Comparison of ENCODE assay signal across 28 cellular contexts in the genomic region with DNA sequence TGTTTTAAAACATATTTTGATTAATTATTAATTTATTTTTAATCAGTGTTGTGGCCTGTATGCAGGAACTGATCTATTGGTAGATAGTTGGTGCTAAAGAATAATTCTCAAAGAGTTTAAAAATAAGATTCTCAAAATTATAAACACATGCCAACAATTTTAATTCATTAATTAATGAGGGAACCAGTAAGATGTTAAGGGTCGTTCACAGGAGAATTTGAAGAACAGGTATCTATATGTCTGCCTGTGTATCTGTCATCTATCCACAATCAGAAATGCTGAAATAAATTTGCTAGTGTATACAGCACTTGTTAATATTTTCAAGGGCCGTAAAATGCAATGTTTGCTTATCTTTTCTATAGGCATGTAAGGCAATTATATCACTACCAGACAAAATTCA.
"Had no signal": no experiment of that assay in that cellular context is flagged by ENCODE, and none has a peak within 500 bp of the region (broad histone marks: within the 10 kb centered on the region; RNA-seq: fewer than 3 reads in every experiment).

No MANE protein-coding gene starts in this region.

- ATAC-seq: activated T-cell treated with anti-CD3 and anti-CD28 coated beads, Interleukin-2, amount 50 U/mL, for 72 hours; esophagus mucosa; WTC11 had no signal

- H3K36me3 Mint-ChIP-seq: activated naive CD4-positive, alpha-beta T cell treated with anti-CD3 and anti-CD28 coated beads, Interleukin-2, amount 10 ng/mL, durations not matched to agents 7 days and 5 days; activated naive CD8-positive, alpha-beta T cell; WTC11 had no signal

- H3K27me3 Mint-ChIP-seq: activated CD4-positive, alpha-beta memory T cell treated with anti-CD3 and anti-CD28 coated beads, Interleukin-2, amount 10 ng/mL, durations not matched to agents 7 days and 5 days; activated CD4-positive, alpha-beta T cell treated with anti-CD3 and anti-CD28 coated beads, Interleukin-2, amount 10 ng/mL, durations not matched to agents 7 days and 5 days; activated naive CD4-positive, alpha-beta T cell treated with anti-CD3 and anti-CD28 coated beads, Interleukin-2, amount 10 ng/mL, durations not matched to agents 7 days and 5 days; activated naive CD8-positive, alpha-beta T cell; activated T-cell treated with anti-CD3 and anti-CD28 coated beads, Interleukin-2, amount 50 U/mL, for 24 hours; central memory CD8-positive, alpha-beta T cell; dendritic cell treated with granulocyte-macrophage colony-stimulating factor and Interleukin-4, amounts not matched to agents 40 ng/mL and 50 ng/mL, for 4 days had no signal

- H3K36me3 ChIP-seq: brain microvascular endothelial cell had no signal

- H3K27ac ChIP-seq: brain microvascular endothelial cell, coronary artery, dorsolateral prefrontal cortex, VCaP had no signal

- H3K27me3 ChIP-seq: brain microvascular endothelial cell, dorsolateral prefrontal cortex had no signal

- H3K27ac Mint-ChIP-seq: activated CD4-positive, alpha-beta memory T cell treated with anti-CD3 and anti-CD28 coated beads, Interleukin-2, amount 10 ng/mL, durations not matched to agents 7 days and 5 days; activated CD4-positive, alpha-beta T cell treated with anti-CD3 and anti-CD28 coated beads, Interleukin-2, amount 10 ng/mL, durations not matched to agents 7 days and 5 days; activated naive CD4-positive, alpha-beta T cell treated with anti-CD3 and anti-CD28 coated beads, Interleukin-2, amount 10 ng/mL, durations not matched to agents 7 days and 5 days; activated naive CD8-positive, alpha-beta T cell; activated T-cell treated with anti-CD3 and anti-CD28 coated beads, Interleukin-2, amount 50 U/mL, for 72 hours; dendritic cell treated with granulocyte-macrophage colony-stimulating factor and Interleukin-4, amounts not matched to agents 40 ng/mL and 50 ng/mL, for 4 days; endodermal cell; WTC11 had no signal

- H3K9me3 Mint-ChIP-seq: activated CD4-positive, alpha-beta memory T cell treated with anti-CD3 and anti-CD28 coated beads, Interleukin-2, amount 10 ng/mL, durations not matched to agents 7 days and 5 days; activated CD4-positive, alpha-beta T cell treated with anti-CD3 and anti-CD28 coated beads, Interleukin-2, amount 10 ng/mL, durations not matched to agents 7 days and 5 days; activated naive CD4-positive, alpha-beta T cell treated with anti-CD3 and anti-CD28 coated beads, Interleukin-2, amount 10 ng/mL, durations not matched to agents 7 days and 5 days; activated T-cell treated with anti-CD3 and anti-CD28 coated beads, Interleukin-2, amount 50 U/mL, for 24 hours; activated T-cell treated with anti-CD3 and anti-CD28 coated beads, Interleukin-2, amount 50 U/mL, for 72 hours; central memory CD8-positive, alpha-beta T cell; dendritic cell treated with granulocyte-macrophage colony-stimulating factor and Interleukin-4, amounts not matched to agents 40 ng/mL and 50 ng/mL, for 4 days; endodermal cell; WTC11 had no signal

- DNase-seq: activated CD4-positive, alpha-beta memory T cell treated with anti-CD3 and anti-CD28 coated beads, Interleukin-2, amount 10 ng/mL, durations not matched to agents 7 days and 5 days; activated CD4-positive, alpha-beta T cell treated with anti-CD3 and anti-CD28 coated beads for 1 hour; activated CD4-positive, alpha-beta T cell treated with anti-CD3 and anti-CD28 coated beads for 4 hours; activated CD4-positive, alpha-beta T cell treated with anti-CD3 and anti-CD28 coated beads, Interleukin-2, amount 10 ng/mL, durations not matched to agents 7 days and 5 days; activated CD4-positive, alpha-beta T cell treated with anti-CD3 and anti-CD28 coated beads, Interleukin-2, amount 50 U/mL, for 4 hours; activated CD8-positive, alpha-beta memory T cell treated with anti-CD3 and anti-CD28 coated beads, Interleukin-2, amount 50 U/mL, for 48 hours; activated gamma-delta T cell; activated naive CD4-positive, alpha-beta T cell; activated naive CD4-positive, alpha-beta T cell treated with anti-CD3 and anti-CD28 coated beads, Interleukin-2, amount 10 ng/mL, durations not matched to agents 7 days and 5 days; activated T-cell treated with anti-CD3 and anti-CD28 coated beads for 4 hours; activated T-cell treated with anti-CD3 and anti-CD28 coated beads, Interleukin-2, amount 50 U/mL, for 24 hours; activated T-cell treated with anti-CD3 and anti-CD28 coated beads, Interleukin-2, amount 50 U/mL, for 72 hours; amniotic stem cell; anterior cingulate cortex; brain microvascular endothelial cell; dorsolateral prefrontal cortex; effector memory CD4-positive, alpha-beta T cell; endodermal cell; foreskin fibroblast; head of caudate nucleus; T-helper 2 cell had no signal

- H3K4me3 ChIP-seq: coronary artery, dorsolateral prefrontal cortex had no signal

- H3K4me3 Mint-ChIP-seq: activated CD4-positive, alpha-beta memory T cell treated with anti-CD3 and anti-CD28 coated beads, Interleukin-2, amount 10 ng/mL, durations not matched to agents 7 days and 5 days; activated CD4-positive, alpha-beta T cell treated with anti-CD3 and anti-CD28 coated beads, Interleukin-2, amount 10 ng/mL, durations not matched to agents 7 days and 5 days; activated naive CD4-positive, alpha-beta T cell treated with anti-CD3 and anti-CD28 coated beads, Interleukin-2, amount 10 ng/mL, durations not matched to agents 7 days and 5 days; activated naive CD8-positive, alpha-beta T cell; activated T-cell treated with anti-CD3 and anti-CD28 coated beads, Interleukin-2, amount 50 U/mL, for 24 hours; activated T-cell treated with anti-CD3 and anti-CD28 coated beads, Interleukin-2, amount 50 U/mL, for 72 hours; central memory CD8-positive, alpha-beta T cell; dendritic cell treated with granulocyte-macrophage colony-stimulating factor and Interleukin-4, amounts not matched to agents 40 ng/mL and 50 ng/mL, for 4 days; endodermal cell; WTC11 had no signal
